8 cellular contexts compared by ENCODE assay signal in genomic region chrX:68511255-68511654, GRCh38. TPM values are rescaled to one million over a fixed set of nuclear protein-coding genes. Genes with fewer than 3 reads are reported as not detected.
DNase-seq lines count a peak whose midpoint lies in the region; TF ChIP-seq lines count a peak whose summit lies in the region.

No MANE protein-coding gene starts in this region.

- H3K9me3 ChIP-seq in esophagus muscularis mucosa (no peaks in the 10 kb centered on the region), trophoblast cell (ENCODE audit: insufficient read depth, low read depth, low read length) (no peaks in the 10 kb centered on the region)

- H3K4me2 ChIP-seq in trophoblast cell (ENCODE audit: low read length) = no peak overlapping the region

- peaks cover 0 to 14% (median 4%) of the 10 kb centered on the region in 4 donors for H3K4me1 ChIP-seq in esophagus muscularis mucosa
- H3K4me1 ChIP-seq in trophoblast cell (ENCODE audit: control insufficient read depth in 1 of 2, insufficient read depth in 2 of 2, low read length in 2 of 2) = no peaks in the 10 kb centered on the region

- H2BK5ac ChIP-seq in trophoblast cell (ENCODE audit: low read depth, low read length, poor library complexity) = no peak overlapping the region

- H3K79me1 ChIP-seq in trophoblast cell (ENCODE audit: low read length) = no peaks in the 10 kb centered on the region

- no peak overlapping the region for H3K27ac ChIP-seq in HL-60 (replicated peaks)
- no peak overlapping the region for H3K27ac ChIP-seq in RWPE1
- H3K27ac ChIP-seq in esophagus muscularis mucosa (replicated peaks in 1 of 4) = no peak overlapping the region
- no peak overlapping the region for H3K27ac ChIP-seq in trophoblast cell (ENCODE audit: low read depth, low read length)

- no peak overlapping the region for H3K14ac ChIP-seq in trophoblast cell (ENCODE audit: low read length)

- H4K91ac ChIP-seq in trophoblast cell (ENCODE audit: low read depth, low read length) = no peak overlapping the region

- intact Hi-C loops in esophagus muscularis mucosa (cut with DNase I) = loop anchor here (5.0 kb wide), 1 partner anchor 296 kb away; no protein-coding TSS in a partner anchor

- no peak overlapping the region for H3K4me3 ChIP-seq in HL-60 (replicated peaks; ENCODE audit: insufficient read depth, low read length)
- H3K4me3 ChIP-seq in esophagus muscularis mucosa = no peak overlapping the region
- no peak overlapping the region for H3K4me3 ChIP-seq in trophoblast cell (ENCODE audit: low read depth, low read length)

- peaks cover 0 to 42% (median 28%) of the 10 kb centered on the region in 4 donors for H3K36me3 ChIP-seq in esophagus muscularis mucosa
- peaks cover 8 to 10% of the 10 kb centered on the region in 2 experiments for H3K36me3 ChIP-seq in trophoblast cell (ENCODE audit: control insufficient read depth in 1 of 2, insufficient read depth in 2 of 2, low read length in 2 of 2)

- no peak overlapping the region for H3K9ac ChIP-seq in trophoblast cell (ENCODE audit: low read length)

- H3K18ac ChIP-seq in trophoblast cell (ENCODE audit: low read length) = no peak overlapping the region

- WGBS in esophagus muscularis mucosa = 20% methylated on average over 3 of the region's 3 CpGs
- WGBS in trophoblast cell (ENCODE audit: extremely low coverage, insufficient coverage, insufficient read length) = no CpG with 5 or more reads among the region's 3 CpGs

- CTCF ChIA-PET in RWPE1 (lab: Yijun Ruan, JAX) = interaction anchor here (0.7 kb wide), 1 partner anchor 176 kb away, joined by 3 read pairs; no protein-coding TSS in a partner anchor

- H2AFZ ChIP-seq in trophoblast cell (ENCODE audit: insufficient read depth, low read length, poor library complexity) = no peak overlapping the region

- H3K4ac ChIP-seq in trophoblast cell (ENCODE audit: low read depth, low read length) = no peak overlapping the region

- peak; percentile 20 for DNase-seq in activated CD8-positive, alpha-beta memory T cell treated with anti-CD3 and anti-CD28 coated beads, Interleukin-2, amount 50 U/mL, for 4 hours
- no peak for DNase-seq in activated CD8-positive, alpha-beta memory T cell treated with anti-CD3 and anti-CD28 coated beads for 24 hours
- DNase-seq in GM19238 (ENCODE audit: insufficient read length, low spot score) (peak; percentile 8), HL-60 (ENCODE audit: low read depth in 1 of 2, low spot score in 1 of 2) (peak in 1 of 2 experiments; percentile 45), RWPE1 (ENCODE audit: low spot score) (peak; percentile 14), esophagus muscularis mucosa (ENCODE audit: extremely low spot score) (no peak), trophoblast cell (peak; percentile 13 to 78)
- DNase-seq in activated effector memory CD4-positive, alpha-beta T cell treated with anti-CD3 and anti-CD28 coated beads, Interleukin-2, amount 50 U/mL, for 16 hours = no peak

- POLR2A ChIA-PET in RWPE1 (lab: Yijun Ruan, JAX; ENCODE audit: low non-redundant PET) = no interaction called here

- no peak overlapping the region for H2BK120ac ChIP-seq in trophoblast cell (ENCODE audit: insufficient read depth, low read length, poor library complexity)

- no peak for TF ChIP-seq EP300 in esophagus muscularis mucosa (IDR thresholded peaks at IDR 0.05)

- H3K79me2 ChIP-seq in trophoblast cell (ENCODE audit: control insufficient read depth, insufficient read depth, low read length, poor library complexity) = no peaks in the 10 kb centered on the region

- H2AK5ac ChIP-seq in trophoblast cell (ENCODE audit: low read length) = no peak overlapping the region

- H4K8ac ChIP-seq in trophoblast cell (ENCODE audit: low read depth, low read length) = no peak overlapping the region

- H4K12ac ChIP-seq in trophoblast cell (ENCODE audit: low read depth, low read length) = no peak overlapping the region

- TF ChIP-seq CTCF in HL-60 (IDR thresholded peaks at IDR 0.05; ENCODE audit: insufficient read depth, low read length) (peak; percentile 20), RWPE1 (conservative IDR thresholded peaks at IDR 0.05; ENCODE audit: low read depth) (peak; percentile 66), esophagus muscularis mucosa (IDR thresholded peaks at IDR 0.05) (peak; percentile 70 to 75 (median 74))

- H3K23ac ChIP-seq in trophoblast cell (ENCODE audit: low read length) = no peak overlapping the region

- H3K27me3 ChIP-seq in HL-60 (ENCODE audit: insufficient read depth, poor library complexity, severe bottlenecking) (no peaks in the 10 kb centered on the region), esophagus muscularis mucosa (no peaks in the 10 kb centered on the region), trophoblast cell (ENCODE audit: insufficient read depth, low read length) (no peaks in the 10 kb centered on the region)

- TF ChIP-seq POLR2A in esophagus muscularis mucosa (IDR thresholded peaks at IDR 0.05; ENCODE audit: low read depth) = no peak

- no peak overlapping the region for H2BK12ac ChIP-seq in trophoblast cell (ENCODE audit: low read length)

RNA-seq across cellular contexts. Expression of gene YIPF6, which starts 12.4 kb away (rescaled TPM):
- 10 to 100 TPM; 22.4 to 28.5 (median 24.5) TPM for total RNA-seq in esophagus muscularis mucosa
- 15.2 and 15.9 TPM in 2 replicates for polyA plus RNA-seq in trophoblast cell (2013)

Comparison
In these comparisons a context has a peak if more than half of its experiments do, and no peak if none do; other contexts are left out.
1. DNase-seq: peak in activated CD8-positive, alpha-beta memory T cell treated with anti-CD3 and anti-CD28 coated beads, Interleukin-2, amount 50 U/mL, for 4 hours (single experiment), GM19238 (single experiment), RWPE1 (single experiment) and trophoblast cell (2 of 2); none in activated CD8-positive, alpha-beta memory T cell treated with anti-CD3 and anti-CD28 coated beads for 24 hours (single experiment), esophagus muscularis mucosa (single experiment) and activated effector memory CD4-positive, alpha-beta T cell treated with anti-CD3 and anti-CD28 coated beads, Interleukin-2, amount 50 U/mL, for 16 hours (single experiment).
2. CTCF ChIP-seq: peak in every context shown above with its lines; median percentile 74 in esophagus muscularis mucosa; 66 in RWPE1; 20 in HL-60.